ENCODE assay signal across 17 cellular contexts in the genomic region with DNA sequence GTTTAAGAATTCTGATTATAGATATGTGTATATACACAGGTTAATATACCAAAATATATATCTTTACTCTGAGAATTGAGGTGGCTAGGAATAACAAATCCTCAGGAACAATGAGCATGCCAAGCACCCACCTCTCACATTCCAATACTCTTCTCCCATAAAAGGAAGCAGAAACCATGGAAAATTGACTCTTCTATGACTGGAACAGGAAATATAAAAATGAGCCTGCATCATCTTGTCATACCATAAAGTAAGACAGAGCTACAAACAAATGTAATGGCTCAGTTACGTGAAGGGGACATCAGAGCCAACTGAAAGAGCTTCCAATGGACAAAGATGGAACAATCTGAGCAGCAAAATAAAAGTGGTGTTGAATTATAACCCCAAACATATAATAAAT. TPM values are rescaled to one million over a fixed set of nuclear protein-coding genes. Genes with fewer than 3 reads are reported as not detected.
DNase-seq lines count a peak whose midpoint lies in the region; ATAC-seq and TF ChIP-seq lines count a peak whose summit lies in the region.
"Had no signal": no experiment of that assay in that cellular context is flagged by ENCODE, and none has a peak within 500 bp of the region (broad histone marks: within the 10 kb centered on the region; RNA-seq: fewer than 3 reads in every experiment).

No MANE protein-coding gene starts in this region.

- no peak overlapping the region for H3K27ac ChIP-seq in left lung

- H3K9me3 ChIP-seq in left lung, result no peaks in the 10 kb centered on the region

- DNase-seq in HT1080 (ENCODE audit: low read depth) (peak; percentile 3), RPMI7951 (ENCODE audit: low read depth) (peak; percentile 3), kidney tubule cell (ENCODE audit: low spot score) (peak; percentile 1), left lung (no peak)
- DNase-seq: 8988T; C1 segment of cervical spinal cord; Calu3; CD4-positive, alpha-beta memory T cell; COR-L47; DND-41; H9 had no signal

- no peaks in the 10 kb centered on the region for H3K4me1 ChIP-seq in left lung

- TF ChIP-seq CTCF in left lung (IDR thresholded peaks at IDR 0.05), result no peak

- H3K27me3 ChIP-seq in left lung, result no peaks in the 10 kb centered on the region

- no peak overlapping the region for H3K4me3 ChIP-seq in left lung
- H3K4me3 ChIP-seq: GM23338 had no signal

- intact Hi-C loops in left lung (cut with DNase I), result no loop called here

- no peak for ATAC-seq in left lung
- no peak for ATAC-seq in HG03432 (IDR thresholded peaks at IDR 0.05; ENCODE audit: unreplicated experiment)
- ATAC-seq in GM21360 (IDR thresholded peaks at IDR 0.05; ENCODE audit: unreplicated experiment), result no peak
- ATAC-seq: GM23338 had no signal

- no peaks in the 10 kb centered on the region for H3K36me3 ChIP-seq in left lung

RNA-seq across cellular contexts. Expression of gene MAGEA8, which starts 3.8 kb away (rescaled TPM):
- total RNA-seq in HT1080 (2014; rRNA removed; shearing (Covaris generic)), result not detected in 2 replicates
- polyA plus RNA-seq in HT1080 (2015; cell fraction: cytosol; rRNA removed), result not detected in 2 replicates
- not detected in 2 replicates for polyA plus RNA-seq in HT1080 (2015; cell fraction: nucleus; rRNA removed)
- total RNA-seq in RPMI7951 (2014; rRNA removed; shearing (Covaris generic)), result 1.1 and 1.4 TPM in 2 replicates
- not detected for total RNA-seq in left lung
- total RNA-seq: A673; Calu3; CD4-positive, alpha-beta memory T cell; GM23338; H4; H9 had no signal
- polyA plus RNA-seq: BJ; CD4-positive, alpha-beta memory T cell; GM23338 had no signal

RNA-seq across cellular contexts. Expression of gene HSFX4, which starts 52.2 kb away (rescaled TPM):
- total RNA-seq in HT1080 (2014; rRNA removed; shearing (Covaris generic)), result not detected in 2 replicates
- not detected in 2 replicates for polyA plus RNA-seq in HT1080 (2015; cell fraction: cytosol; rRNA removed)
- polyA plus RNA-seq in HT1080 (2015; cell fraction: nucleus; rRNA removed), result not detected in 2 replicates
- total RNA-seq in RPMI7951 (2014; rRNA removed; shearing (Covaris generic)), result not detected in 2 replicates
- total RNA-seq in left lung, result not detected
- total RNA-seq: A673; Calu3; CD4-positive, alpha-beta memory T cell; GM23338; H4; H9 had no signal
- polyA plus RNA-seq: BJ; CD4-positive, alpha-beta memory T cell; GM23338 had no signal

Comparison
In these comparisons a context has a peak if more than half of its experiments do, and no peak if none do; other contexts are left out.
1. DNase-seq: peak in HT1080 (single experiment), RPMI7951 (single experiment) and kidney tubule cell (single experiment); none in left lung (0 of 2).